Comparison of ENCODE assay signal across 9 cellular contexts in genomic region chr17:43020789-43021738, GRCh38. TPM values are rescaled to one million over a fixed set of nuclear protein-coding genes. Genes with fewer than 3 reads are reported as not detected.
A peak's percentile ranks its signal among the peaks of the same experiment; 100 is the strongest.
DNase-seq lines count a peak whose midpoint lies in the region; ATAC-seq, FAIRE-seq and TF ChIP-seq lines count a peak whose summit lies in the region.
"Had no signal": no experiment of that assay in that cellular context is flagged by ENCODE, and none has a peak within 500 bp of the region (broad histone marks: within the 10 kb centered on the region; RNA-seq: fewer than 3 reads in every experiment).

No MANE protein-coding gene starts in this region.

- 2% methylated on average over 23 of the region's 40 CpGs for WGBS in K562 (ENCODE audit: insufficient coverage, low coverage, missing lambda C conversion rate)
- 16 to 25% (median 19%) methylated on average over 29 to 39 of the region's 40 CpGs for WGBS in psoas muscle, 3 donors

- FAIRE-seq in K562 (lab: Jason Lieb, UNC): peak; percentile 86
- FAIRE-seq: TTC549 had no signal

- H3K4me2 ChIP-seq in K562 (ENCODE audit: insufficient read depth, low read length): peak overlapping the region; percentile 99

- H3K79me2 ChIP-seq in K562 (ENCODE audit: control insufficient read depth, insufficient read depth, low read length): peaks cover 40% of the 10 kb centered on the region

- peak overlapping the region; percentile 94 for H2AFZ ChIP-seq in K562 (ENCODE audit: low read depth, low read length)

- peak; percentile 77 for TF ChIP-seq EP300 in K562 (IDR thresholded peaks at IDR 0.05; ENCODE audit: low read length)

- no peak for TF ChIP-seq RAD21 in K562 (CRISPR knock-in tag; conservative IDR thresholded peaks at IDR 0.05 in 1 of 2, IDR thresholded peaks at IDR 0.05 in 1 of 2)

- TF ChIP-seq POLR2A in K562 (conservative IDR thresholded peaks at IDR 0.05): no peak

- peaks cover 10% of the 10 kb centered on the region; the same call in 1 of the 2 replicates for H4K20me1 ChIP-seq in K562 (replicated peaks; ENCODE audit: control insufficient read depth, insufficient read depth, low read length)

- intact Hi-C loops in K562 (cut with micrococcal nuclease) (no loop called here), psoas muscle (cut with DNase I) (loop anchor here in 1 of 2 donors (10.0 kb wide), 1 partner anchor 154 kb away; the partner anchor contains the start of gene NBR1)

- TF ChIP-seq CTCF in C4-2B (conservative IDR thresholded peaks at IDR 0.05) (no peak), K562 (IDR thresholded peaks at IDR 0.05 in 2 of 3, conservative IDR thresholded peaks at IDR 0.05 in 1 of 3; ENCODE audit: insufficient read depth in 2 of 3, low read depth in 1 of 3, low read length in 3 of 3) (no peak), psoas muscle (IDR thresholded peaks at IDR 0.05) (no peak)

- H3K27me3 ChIP-seq in HAP-1 (ENCODE audit: low read depth): no peaks in the 10 kb centered on the region
- no peaks in the 10 kb centered on the region for H3K27me3 ChIP-seq in K562 (ENCODE audit: control insufficient read depth in 2 of 2, insufficient read depth in 2 of 2, low read length in 2 of 2)
- peaks cover 0 to 3% (median 0%) of the 10 kb centered on the region in 3 donors for H3K27me3 ChIP-seq in psoas muscle (ENCODE audit: insufficient read depth in 3 of 3, low read length in 2 of 3)

- H3K4me3 ChIP-seq in HAP-1 (peak overlapping the region; percentile 88), K562 (peak overlapping the region; percentile 87), psoas muscle (peak overlapping the region; percentile 100)

- ATAC-seq in K562 (peak; percentile 69), psoas muscle (peak; percentile 23 to 41 (median 34)), GM21390 (IDR thresholded peaks at IDR 0.05; ENCODE audit: unreplicated experiment) (no peak)

- no peaks in the 10 kb centered on the region for H3K9me3 ChIP-seq in HAP-1
- no peaks in the 10 kb centered on the region for H3K9me3 ChIP-seq in K562 (replicated peaks; ENCODE audit: control insufficient read depth, insufficient read depth, low read depth, low read length)
- no peaks in the 10 kb centered on the region for H3K9me3 ChIP-seq in psoas muscle

- POLR2A ChIA-PET in K562 (lab: Yijun Ruan, JAX): interaction anchor here (0.7 to 6.7 kb wide), 8 partner anchors 9 to 347 kb away, joined by 3 to 79 read pairs (median 6); partner anchors contain the start of gene RPL27

- peaks cover 10% of the 10 kb centered on the region for H3K9me1 ChIP-seq in K562 (ENCODE audit: control insufficient read depth, insufficient read depth, low read length)

- in situ Hi-C loops in HAP-1 (cut with MboI; ENCODE audit: low sequenced_read_pairs): no loop called here
- in situ Hi-C loops in K562 (cut with MboI): no loop called here

- peak overlapping the region; percentile 68 to 96 for H3K9ac ChIP-seq in K562 (ENCODE audit: insufficient read depth in 1 of 2, low read depth in 2 of 2, low read length in 2 of 2)

- peaks cover 16% of the 10 kb centered on the region for H3K36me3 ChIP-seq in HAP-1 (replicated peaks)
- peaks cover 30% of the 10 kb centered on the region; the same call in 2 of the 3 replicates for H3K36me3 ChIP-seq in K562 (ENCODE audit: control insufficient read depth, insufficient read depth, low read length)
- H3K36me3 ChIP-seq in psoas muscle (ENCODE audit: insufficient read depth in 1 of 2, low read depth in 1 of 2): peaks cover 0 to 26% of the 10 kb centered on the region in 2 donors

- H3K27ac ChIP-seq in C4-2B (peak overlapping the region; percentile 42; the same call in 1 of the 2 replicates), K562 (ENCODE audit: extremely low read depth, low read depth, low read length) (peak overlapping the region; percentile 83), psoas muscle (peak overlapping the region; percentile 79)

- CTCF ChIA-PET in K562 (lab: Yijun Ruan, JAX; ENCODE audit: low intra/inter-chr PET ratio): no interaction called here

- no TSS peak for BruUV-seq in K562 (replicated peaks; lab: Mats Ljungman, UMichigan)

- DNase-seq in HAP-1 (ENCODE audit: low spot score in 2 of 2) (peak; percentile 25 to 76), K562 (ENCODE audit: extremely low read depth in 1 of 4, low spot score in 3 of 4) (peak; percentile 83 to 94 (median 87)), hepatic stellate cell (ENCODE audit: low spot score) (peak; percentile 94), psoas muscle (peak; percentile 77 to 82), NCI-H1048 (lab: John Stamatoyannopoulos, UW) (no peak)

- H3K4me1 ChIP-seq in HAP-1 (peaks cover 2% of the 10 kb centered on the region), K562 (replicated peaks in 1 of 2; ENCODE audit: control insufficient read depth in 2 of 2, insufficient read depth in 2 of 2, low read length in 2 of 2) (peaks cover 27 to 64% of the 10 kb centered on the region in 2 experiments), psoas muscle (peaks cover 15% of the 10 kb centered on the region)

RNA-seq across cellular contexts. Expression of gene VAT1, which starts 1.1 kb away (rescaled TPM):
- 1,256 TPM for polyA plus RNA-seq in PFSK-1 (2012; ENCODE audit: insufficient read length, low read depth)
- 30.5 and 61.9 TPM in 2 replicates for total RNA-seq in K562 (2011; cell fraction: chromatin; rRNA removed; ENCODE audit: low replicate concordance)
- total RNA-seq in K562 (2011; cell fraction: nucleolus; rRNA removed): 43.8 and 46.4 TPM in 2 replicates
- 40.5 and 42.9 TPM in 2 replicates for total RNA-seq in K562 (2011; cell fraction: nucleoplasm; rRNA removed)
- 72.5 and 96.7 TPM in 2 replicates for total RNA-seq in K562 (2014; rRNA removed)
- total RNA-seq in K562 (2014; rRNA removed; fragmentation: Illumina TruSeq; extraction: Trizol): 58.6 and 60.6 TPM in 2 replicates
- total RNA-seq in K562 (2015; rRNA removed; fragmentation: Illumina TruSeq; extraction: Trizol): 94.7 and 97.8 TPM in 2 replicates
- 141 and 153 TPM in 2 replicates for total RNA-seq in K562 (2021)
- 46.3 and 61.6 TPM in 2 replicates for polyA plus RNA-seq in K562 (2011; rRNA removed)
- polyA plus RNA-seq in K562 (2011; cell fraction: cytosol; rRNA removed): 43.4 and 85.3 TPM in 2 replicates
- polyA plus RNA-seq in K562 (2011; cell fraction: nucleus; rRNA removed): 24.4 and 32.6 TPM in 2 replicates
- 310 and 384 TPM in 2 replicates for polyA plus RNA-seq in K562 (2012)
- polyA plus RNA-seq in K562 (2014; fragmentation: Illumina TruSeq; extraction: Trizol): 108 and 109 TPM in 2 replicates
- 10 to 100 TPM; 29.4 to 46.0 TPM for polyA plus RNA-seq in K562 (2014; fragmentation: Nextera tagmentation; extraction: Ambion mirVana)
- polyA plus RNA-seq in K562 (2014; rRNA removed): 62.2 and 66.7 TPM in 2 replicates
- polyA minus RNA-seq in K562 (2011; rRNA and poly(A)+ RNA removed): 83.5 and 143 TPM in 2 replicates
- 71.9 and 78.2 TPM in 2 replicates for polyA minus RNA-seq in K562 (2011; cell fraction: cytosol; rRNA and poly(A)+ RNA removed)
- 13.9 and 17.1 TPM in 2 replicates for polyA minus RNA-seq in K562 (2011; cell fraction: nucleus; rRNA and poly(A)+ RNA removed)
- total RNA-seq in psoas muscle: 10 to 100 TPM; 20.0 to 50.6 (median 34.1) TPM
- 10 to 100 TPM; 19.2 to 20.2 (median 19.7) TPM for polyA plus RNA-seq in psoas muscle

RNA-seq across cellular contexts. Expression of gene RND2, which starts 4.0 kb away (rescaled TPM):
- 0.14 TPM for polyA plus RNA-seq in PFSK-1 (2012; ENCODE audit: insufficient read length, low read depth)
- total RNA-seq in K562 (2011; cell fraction: chromatin; rRNA removed; ENCODE audit: low replicate concordance): 0.55 and 1.2 TPM in 2 replicates
- 0.53 and 0.83 TPM in 2 replicates for total RNA-seq in K562 (2011; cell fraction: nucleolus; rRNA removed)
- total RNA-seq in K562 (2011; cell fraction: nucleoplasm; rRNA removed): 0.88 and 1.5 TPM in 2 replicates
- total RNA-seq in K562 (2014; rRNA removed) (0.68 and 1.3 TPM in 2 replicates), K562 (2014; rRNA removed; fragmentation: Illumina TruSeq; extraction: Trizol) (0.98 and 0.99 TPM in 2 replicates), K562 (2015; rRNA removed; fragmentation: Illumina TruSeq; extraction: Trizol) (1.4 TPM in 2 replicates), K562 (2021) (1.8 TPM in 2 replicates), psoas muscle (under 1 TPM; 0.04 to 0.22 (median 0.16) TPM)
- polyA plus RNA-seq in K562 (2011; rRNA removed) (1.4 and 1.9 TPM in 2 replicates), K562 (2014; fragmentation: Illumina TruSeq; extraction: Trizol) (1.3 TPM in 2 replicates), K562 (2014; fragmentation: Nextera tagmentation; extraction: Ambion mirVana) (under 1 TPM; 0.15 to 0.39 TPM), K562 (2014; rRNA removed) (0.77 and 1.8 TPM in 2 replicates), psoas muscle (under 1 TPM; 0.04 to 0.09 (median 0.04) TPM)
- 1.7 and 2.9 TPM in 2 replicates for polyA plus RNA-seq in K562 (2011; cell fraction: cytosol; rRNA removed)
- 1.1 and 1.3 TPM in 2 replicates for polyA plus RNA-seq in K562 (2011; cell fraction: nucleus; rRNA removed)
- polyA plus RNA-seq in K562 (2012): 1.4 and 2.6 TPM in 2 replicates
- polyA minus RNA-seq in K562 (2011; rRNA and poly(A)+ RNA removed): 1.1 and 1.8 TPM in 2 replicates
- polyA minus RNA-seq in K562 (2011; cell fraction: cytosol; rRNA and poly(A)+ RNA removed): 0.48 and 0.64 TPM in 2 replicates
- 0.11 and 0.13 TPM in 2 replicates for polyA minus RNA-seq in K562 (2011; cell fraction: nucleus; rRNA and poly(A)+ RNA removed)

RNA-seq across cellular contexts. Expression of gene IFI35, which starts 14.5 kb away (rescaled TPM):
- polyA plus RNA-seq in PFSK-1 (2012; ENCODE audit: insufficient read length, low read depth): 30.4 TPM
- total RNA-seq in K562 (2011; cell fraction: chromatin; rRNA removed; ENCODE audit: low replicate concordance): 4.9 and 13.4 TPM in 2 replicates
- total RNA-seq in K562 (2011; cell fraction: nucleolus; rRNA removed): 12.0 and 15.2 TPM in 2 replicates
- 8.1 and 8.3 TPM in 2 replicates for total RNA-seq in K562 (2011; cell fraction: nucleoplasm; rRNA removed)
- total RNA-seq in K562 (2014; rRNA removed): 11.7 and 13.9 TPM in 2 replicates
- total RNA-seq in K562 (2014; rRNA removed; fragmentation: Illumina TruSeq; extraction: Trizol): 3.9 and 4.7 TPM in 2 replicates
- 8.4 and 9.4 TPM in 2 replicates for total RNA-seq in K562 (2015; rRNA removed; fragmentation: Illumina TruSeq; extraction: Trizol)
- 10.6 TPM in 2 replicates for total RNA-seq in K562 (2021)
- polyA plus RNA-seq in K562 (2011; rRNA removed): 5.3 and 7.5 TPM in 2 replicates
- 8.4 and 15.8 TPM in 2 replicates for polyA plus RNA-seq in K562 (2011; cell fraction: cytosol; rRNA removed)
- polyA plus RNA-seq in K562 (2011; cell fraction: nucleus; rRNA removed): 8.6 and 12.3 TPM in 2 replicates
- polyA plus RNA-seq in K562 (2012): 16.2 and 33.1 TPM in 2 replicates
- 11.3 TPM in 2 replicates for polyA plus RNA-seq in K562 (2014; fragmentation: Illumina TruSeq; extraction: Trizol)
- polyA plus RNA-seq in K562 (2014; fragmentation: Nextera tagmentation; extraction: Ambion mirVana): 10 to 100 TPM in 1 of 2 experiments, 1 to 10 TPM in 1; 4.4 to 10.2 TPM
- polyA plus RNA-seq in K562 (2014; rRNA removed): 12.0 and 13.1 TPM in 2 replicates
- 2.5 and 4.1 TPM in 2 replicates for polyA minus RNA-seq in K562 (2011; rRNA and poly(A)+ RNA removed)
- 2.3 and 3.0 TPM in 2 replicates for polyA minus RNA-seq in K562 (2011; cell fraction: cytosol; rRNA and poly(A)+ RNA removed)
- 3.2 and 3.3 TPM in 2 replicates for polyA minus RNA-seq in K562 (2011; cell fraction: nucleus; rRNA and poly(A)+ RNA removed)
- total RNA-seq in psoas muscle: 1 to 10 TPM; 4.6 to 6.5 (median 6.2) TPM
- 1 to 10 TPM; 4.2 to 7.8 (median 6.5) TPM for polyA plus RNA-seq in psoas muscle

RNA-seq across cellular contexts. Expression of gene RPL27, which starts 22.8 kb away (rescaled TPM):
- 4,147 TPM for polyA plus RNA-seq in PFSK-1 (2012; ENCODE audit: insufficient read length, low read depth)
- 253 and 412 TPM in 2 replicates for total RNA-seq in K562 (2011; cell fraction: chromatin; rRNA removed; ENCODE audit: low replicate concordance)
- 1,095 and 1,098 TPM in 2 replicates for total RNA-seq in K562 (2011; cell fraction: nucleolus; rRNA removed)
- 971 and 1,742 TPM in 2 replicates for total RNA-seq in K562 (2011; cell fraction: nucleoplasm; rRNA removed)
- 2,067 and 2,551 TPM in 2 replicates for total RNA-seq in K562 (2014; rRNA removed)
- 2,142 and 2,848 TPM in 2 replicates for total RNA-seq in K562 (2014; rRNA removed; fragmentation: Illumina TruSeq; extraction: Trizol)
- 2,702 and 3,023 TPM in 2 replicates for total RNA-seq in K562 (2015; rRNA removed; fragmentation: Illumina TruSeq; extraction: Trizol)
- 1,539 and 1,728 TPM in 2 replicates for total RNA-seq in K562 (2021)
- polyA plus RNA-seq in K562 (2011; rRNA removed): 5,002 and 6,155 TPM in 2 replicates
- 2,939 and 4,172 TPM in 2 replicates for polyA plus RNA-seq in K562 (2011; cell fraction: cytosol; rRNA removed)
- polyA plus RNA-seq in K562 (2011; cell fraction: nucleus; rRNA removed): 1,268 and 1,390 TPM in 2 replicates
- polyA plus RNA-seq in K562 (2012): 3,200 and 4,932 TPM in 2 replicates
- polyA plus RNA-seq in K562 (2014; fragmentation: Illumina TruSeq; extraction: Trizol): 4,115 and 4,591 TPM in 2 replicates
- 1,000 to 10,000 TPM; 3,710 to 4,120 TPM for polyA plus RNA-seq in K562 (2014; fragmentation: Nextera tagmentation; extraction: Ambion mirVana)
- polyA plus RNA-seq in K562 (2014; rRNA removed): 3,174 and 4,926 TPM in 2 replicates
- 945 and 1,386 TPM in 2 replicates for polyA minus RNA-seq in K562 (2011; rRNA and poly(A)+ RNA removed)
- 577 and 776 TPM in 2 replicates for polyA minus RNA-seq in K562 (2011; cell fraction: cytosol; rRNA and poly(A)+ RNA removed)
- polyA minus RNA-seq in K562 (2011; cell fraction: nucleus; rRNA and poly(A)+ RNA removed): 198 and 385 TPM in 2 replicates
- total RNA-seq in psoas muscle: 1,000 to 10,000 TPM in 1 of 4 donors, 100 to 1,000 TPM in 3; 506 to 1,045 (median 824) TPM
- 1,000 to 10,000 TPM; 2,533 to 3,118 (median 2,913) TPM for polyA plus RNA-seq in psoas muscle

RNA-seq across cellular contexts. Expression of gene RUNDC1, which starts 40.7 kb away (rescaled TPM):
- polyA plus RNA-seq in PFSK-1 (2012; ENCODE audit: insufficient read length, low read depth): 18.8 TPM
- total RNA-seq in K562 (2011; cell fraction: chromatin; rRNA removed; ENCODE audit: low replicate concordance): 45.7 and 57.8 TPM in 2 replicates
- 36.1 and 40.2 TPM in 2 replicates for total RNA-seq in K562 (2011; cell fraction: nucleolus; rRNA removed)
- 40.8 and 43.7 TPM in 2 replicates for total RNA-seq in K562 (2011; cell fraction: nucleoplasm; rRNA removed)
- 9.4 and 12.0 TPM in 2 replicates for total RNA-seq in K562 (2014; rRNA removed)
- total RNA-seq in K562 (2014; rRNA removed; fragmentation: Illumina TruSeq; extraction: Trizol): 6.3 and 6.6 TPM in 2 replicates
- 9.0 and 9.4 TPM in 2 replicates for total RNA-seq in K562 (2015; rRNA removed; fragmentation: Illumina TruSeq; extraction: Trizol)
- 11.1 and 12.5 TPM in 2 replicates for total RNA-seq in K562 (2021)
- polyA plus RNA-seq in K562 (2011; rRNA removed): 8.1 and 10.5 TPM in 2 replicates
- 5.6 and 8.2 TPM in 2 replicates for polyA plus RNA-seq in K562 (2011; cell fraction: cytosol; rRNA removed)
- polyA plus RNA-seq in K562 (2011; cell fraction: nucleus; rRNA removed): 7.3 and 11.3 TPM in 2 replicates
- polyA plus RNA-seq in K562 (2012): 10.6 and 11.1 TPM in 2 replicates
- 10.5 and 12.6 TPM in 2 replicates for polyA plus RNA-seq in K562 (2014; fragmentation: Illumina TruSeq; extraction: Trizol)
- polyA plus RNA-seq in K562 (2014; fragmentation: Nextera tagmentation; extraction: Ambion mirVana): 1 to 10 TPM; 3.4 to 3.6 TPM
- 8.3 and 8.8 TPM in 2 replicates for polyA plus RNA-seq in K562 (2014; rRNA removed)
- 12.3 and 18.9 TPM in 2 replicates for polyA minus RNA-seq in K562 (2011; rRNA and poly(A)+ RNA removed)
- polyA minus RNA-seq in K562 (2011; cell fraction: cytosol; rRNA and poly(A)+ RNA removed): 4.2 and 8.2 TPM in 2 replicates
- polyA minus RNA-seq in K562 (2011; cell fraction: nucleus; rRNA and poly(A)+ RNA removed): 5.3 and 8.8 TPM in 2 replicates
- 10 to 100 TPM in 2 of 4 donors, 1 to 10 TPM in 2; 8.7 to 16.8 (median 12.8) TPM for total RNA-seq in psoas muscle
- 10 to 100 TPM; 10.4 to 17.8 (median 10.6) TPM for polyA plus RNA-seq in psoas muscle
